In genomic region chr1:169533528-169534190, GRCh38 we compare ENCODE assay signal across 3 cellular contexts. TPM values are rescaled to one million over a fixed set of nuclear protein-coding genes. Genes with fewer than 3 reads are reported as not detected.
"Had no signal": no experiment of that assay in that cellular context is flagged by ENCODE, and none has a peak within 500 bp of the region (broad histone marks: within the 10 kb centered on the region; RNA-seq: fewer than 3 reads in every experiment).

No MANE protein-coding gene starts in this region.

RNA-seq across cellular contexts. Expression of gene F5, which starts 52.6 kb away (rescaled TPM):
- total RNA-seq: lung microvascular endothelial cell, neural crest cell, osteoblast had no signal
